Comparison of ENCODE assay signal across 1 cellular context in the genomic region with DNA sequence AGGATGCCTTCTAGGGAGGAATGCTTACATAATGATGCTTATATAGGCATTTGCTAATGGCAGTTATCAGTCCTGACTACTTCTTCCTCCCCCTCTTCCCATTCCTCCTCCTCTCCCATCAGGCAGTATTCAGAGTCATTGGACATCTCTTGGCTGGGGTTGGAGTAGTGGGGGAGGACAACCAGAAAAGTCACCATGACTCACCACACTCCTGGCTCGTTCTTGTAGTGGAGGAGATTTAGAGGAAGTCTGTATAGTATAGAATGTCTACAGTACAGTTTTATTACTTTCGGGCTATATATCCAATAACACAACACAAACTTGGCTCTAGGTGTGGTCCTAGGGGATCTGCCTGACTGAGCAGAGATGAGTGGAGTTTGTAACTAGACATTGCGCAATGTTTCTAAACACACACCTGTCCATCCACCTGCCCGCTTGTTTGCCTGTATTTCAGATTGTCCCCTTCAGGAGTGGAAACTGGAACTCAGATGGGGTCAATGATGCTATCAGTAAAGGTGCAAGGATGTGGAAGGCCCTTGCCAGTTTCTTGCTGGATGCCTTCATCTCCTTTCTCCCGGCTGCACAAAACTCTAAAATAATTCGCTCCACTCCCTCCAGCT.
TF ChIP-seq lines count a peak whose summit lies in the region.

No MANE protein-coding gene starts in this region.

TF ChIP-seq in H1, 55 proteins besides CTCF, POLR2A, EP300 and RAD21:
- no peak for TF ChIP-seq SRF (IDR thresholded peaks at IDR 0.05; ENCODE audit: low read depth, low read length)
- peak; percentile 78; the same call in 1 of the 2 replicates for TF ChIP-seq CEBPB (IDR thresholded peaks at IDR 0.05; ENCODE audit: low read depth, low read length)
- no peak for TF ChIP-seq SAP30 (IDR thresholded peaks at IDR 0.05; ENCODE audit: insufficient read depth, insufficient replicate concordance, low read length)
- TF ChIP-seq SUZ12 (IDR thresholded peaks at IDR 0.05; ENCODE audit: low read length): no peak
- TF ChIP-seq RNF2 (IDR thresholded peaks at IDR 0.05; ENCODE audit: borderline replicate concordance, low read depth, low read length, missing control alignments, poor library complexity, severe bottlenecking): no peak
